Comparison of ENCODE assay signal across 12 cellular contexts in genomic region chr1:41513388-41513745, GRCh38. TPM values are rescaled to one million over a fixed set of nuclear protein-coding genes. Genes with fewer than 3 reads are reported as not detected.
A peak's percentile ranks its signal among the peaks of the same experiment; 100 is the strongest.
DNase-seq lines count a peak whose midpoint lies in the region; ATAC-seq and TF ChIP-seq lines count a peak whose summit lies in the region.
"Had no signal": no experiment of that assay in that cellular context is flagged by ENCODE, and none has a peak within 500 bp of the region (broad histone marks: within the 10 kb centered on the region; RNA-seq: fewer than 3 reads in every experiment).

No MANE protein-coding gene starts in this region.

- H3K9me3 Mint-ChIP-seq in activated naive CD4-positive, alpha-beta T cell treated with anti-CD3 and anti-CD28 coated beads for 36 hours = no peaks in the 10 kb centered on the region
- H3K9me3 Mint-ChIP-seq in progenitor cell of endocrine pancreas (ENCODE audit: low read depth) = no peaks in the 10 kb centered on the region

- H3K4me1 Mint-ChIP-seq in activated naive CD4-positive, alpha-beta T cell treated with anti-CD3 and anti-CD28 coated beads for 36 hours (ENCODE audit: low read depth) = peaks cover 9% of the 10 kb centered on the region
- H3K4me1 Mint-ChIP-seq in progenitor cell of endocrine pancreas (ENCODE audit: low read depth) = peaks cover 1% of the 10 kb centered on the region

- no peaks in the 10 kb centered on the region for H3K27me3 Mint-ChIP-seq in activated naive CD4-positive, alpha-beta T cell treated with anti-CD3 and anti-CD28 coated beads for 36 hours (ENCODE audit: low read depth)
- H3K27me3 Mint-ChIP-seq in progenitor cell of endocrine pancreas = peaks cover 14% of the 10 kb centered on the region

- ATAC-seq in GM21576 (IDR thresholded peaks at IDR 0.05; ENCODE audit: unreplicated experiment) (no peak), HG02798 (IDR thresholded peaks at IDR 0.05; ENCODE audit: poor library complexity, unreplicated experiment) (no peak)
- ATAC-seq: left lung had no signal

- H3K36me3 Mint-ChIP-seq in activated naive CD4-positive, alpha-beta T cell treated with anti-CD3 and anti-CD28 coated beads for 36 hours (ENCODE audit: low read depth) = peaks cover 28% of the 10 kb centered on the region
- H3K36me3 Mint-ChIP-seq in progenitor cell of endocrine pancreas (ENCODE audit: insufficient read depth) = no peaks in the 10 kb centered on the region

- H3K27ac ChIP-seq in HL-60 (replicated peaks) = no peak overlapping the region
- H3K27ac ChIP-seq: left lung had no signal

- intact Hi-C loops in activated naive CD4-positive, alpha-beta T cell treated with anti-CD3 and anti-CD28 coated beads for 36 hours (cut with micrococcal nuclease) = loop anchor here (10.0 kb wide), 1 partner anchor 351 kb away; no protein-coding TSS in a partner anchor

- peak; percentile 32 for DNase-seq in activated naive CD4-positive, alpha-beta T cell treated with anti-CD3 and anti-CD28 coated beads for 36 hours
- no peak for DNase-seq in activated naive CD4-positive, alpha-beta T cell treated with Interleukin-2 at 50 U/mL for 16 hours
- DNase-seq in HL-60 (ENCODE audit: low read depth in 1 of 2, low spot score in 1 of 2) (no peak), choroid plexus epithelial cell (ENCODE audit: low read depth) (no peak), progenitor cell of endocrine pancreas (ENCODE audit: low spot score, unreplicated experiment) (no peak), MV-4-11 (lab: John Stamatoyannopoulos, UW) (no peak)
- DNase-seq: Caco-2 had no signal

- H3K4me3 ChIP-seq in HL-60 (replicated peaks; ENCODE audit: insufficient read depth, low read length) (no peak overlapping the region), choroid plexus epithelial cell (ENCODE audit: low read depth, low read length) (no peak overlapping the region)
- H3K4me3 ChIP-seq: left lung had no signal

- peak; percentile 42 for TF ChIP-seq CTCF in HL-60 (IDR thresholded peaks at IDR 0.05; ENCODE audit: insufficient read depth, low read length)
- peak; percentile 48 for TF ChIP-seq CTCF in choroid plexus epithelial cell (conservative IDR thresholded peaks at IDR 0.05; ENCODE audit: low read depth, low read length)
- TF ChIP-seq CTCF in progenitor cell of endocrine pancreas (IDR thresholded peaks at IDR 0.05; ENCODE audit: unreplicated experiment) = peak; percentile 33

- no peak overlapping the region for H3K4me3 Mint-ChIP-seq in activated naive CD4-positive, alpha-beta T cell treated with anti-CD3 and anti-CD28 coated beads for 36 hours
- no peak overlapping the region for H3K4me3 Mint-ChIP-seq in progenitor cell of endocrine pancreas (ENCODE audit: low read depth)

- H3K27me3 ChIP-seq in HL-60 (ENCODE audit: insufficient read depth, poor library complexity, severe bottlenecking) = no peaks in the 10 kb centered on the region
- H3K27me3 ChIP-seq: left lung had no signal

- CTCF ChIA-PET in activated naive CD4-positive, alpha-beta T cell treated with anti-CD3 and anti-CD28 coated beads for 36 hours (lab: Charles Lee) = interaction anchor here (0.6 to 1.5 kb wide), 2 partner anchors 12 to 23 kb away, joined by 4 to 6 read pairs; no protein-coding TSS in a partner anchor

- no peak overlapping the region for H3K27ac Mint-ChIP-seq in activated naive CD4-positive, alpha-beta T cell treated with anti-CD3 and anti-CD28 coated beads for 36 hours
- no peak overlapping the region for H3K27ac Mint-ChIP-seq in progenitor cell of endocrine pancreas

RNA-seq across cellular contexts. Expression of gene EDN2, which starts 28.9 kb away (rescaled TPM):
- not detected for total RNA-seq in activated naive CD4-positive, alpha-beta T cell treated with anti-CD3 and anti-CD28 coated beads for 36 hours
- not detected in 2 replicates for total RNA-seq in progenitor cell of endocrine pancreas
- total RNA-seq: Caco-2, RPMI7951, temporal lobe had no signal
